In the genomic region with DNA sequence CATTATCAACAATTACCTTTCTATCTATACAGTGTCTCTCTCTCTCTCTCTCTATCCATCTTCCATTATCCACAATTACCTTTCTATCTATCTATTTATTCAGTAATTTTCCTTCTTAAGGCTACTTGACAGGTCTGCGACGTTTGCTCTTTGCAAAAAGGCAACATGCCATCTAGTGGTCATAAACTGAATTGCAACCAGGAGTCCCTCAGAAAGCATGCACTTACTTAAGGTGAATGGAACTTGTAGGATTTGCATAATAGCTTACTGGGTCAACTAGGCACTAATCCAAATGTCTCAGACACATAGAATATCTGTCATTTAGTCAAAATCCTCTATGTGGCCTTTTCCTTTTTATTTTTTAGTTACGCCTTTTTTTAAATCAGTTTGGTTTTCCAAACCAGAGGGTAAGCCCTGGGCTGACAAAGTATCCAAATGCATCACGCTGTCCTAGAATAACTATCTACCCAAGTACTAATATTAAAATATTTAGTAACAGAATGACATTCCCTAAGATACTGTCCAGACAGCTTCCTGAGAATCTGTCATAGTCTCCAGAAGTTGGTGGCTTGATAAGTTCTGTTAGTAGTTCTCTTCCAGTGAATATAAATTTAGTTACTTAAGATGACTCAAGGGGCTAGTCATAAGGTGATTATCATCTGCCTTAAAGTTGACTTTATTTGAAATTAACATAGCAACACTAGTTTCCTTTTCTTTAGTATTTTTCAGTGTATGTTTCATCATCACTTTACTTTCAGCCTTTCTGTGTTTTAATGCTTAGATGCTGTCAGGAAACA, we compare ENCODE assay signal across 8 cellular contexts.
A peak's percentile ranks its signal among the peaks of the same experiment; 100 is the strongest.
DNase-seq lines count a peak whose midpoint lies in the region; ATAC-seq and TF ChIP-seq lines count a peak whose summit lies in the region.

No MANE protein-coding gene starts in this region.

- H3K4me3 ChIP-seq in CD8-positive, alpha-beta memory T cell (ENCODE audit: low read length), result no peak overlapping the region
- no peak overlapping the region for H3K4me3 ChIP-seq in SU-DHL-6 (ENCODE audit: insufficient read depth, low read length, poor library complexity, severe bottlenecking)
- no peak overlapping the region for H3K4me3 ChIP-seq in right lobe of liver
- H3K4me3 ChIP-seq in testis, result no peak overlapping the region

- H3K4me1 ChIP-seq in CD8-positive, alpha-beta memory T cell (ENCODE audit: insufficient read depth, low read length), result no peaks in the 10 kb centered on the region
- H3K4me1 ChIP-seq in right lobe of liver (no peaks in the 10 kb centered on the region), testis (no peaks in the 10 kb centered on the region)

- H3K4me1 Mint-ChIP-seq in CD8-positive, alpha-beta memory T cell, result no peaks in the 10 kb centered on the region

- 36% methylated on average over 4 of the region's 4 CpGs for WGBS in right lobe of liver (ENCODE audit: insufficient coverage, low coverage, low lambda C conversion rate, missing lambda C conversion rate)
- 32 to 43% methylated on average over 4 of the region's 4 CpGs for WGBS in testis, 2 donors

- H3K4me2 ChIP-seq in SU-DHL-6 (ENCODE audit: low read depth, low read length, poor library complexity, severe bottlenecking), result no peak overlapping the region

- H3K9ac ChIP-seq in SU-DHL-6 (ENCODE audit: low read length), result no peak overlapping the region

- H3K9me2 ChIP-seq in SU-DHL-6 (replicated peaks; ENCODE audit: insufficient read depth, low read length), result no peaks in the 10 kb centered on the region

- no peaks in the 10 kb centered on the region for H3K27me3 ChIP-seq in CD8-positive, alpha-beta memory T cell (ENCODE audit: insufficient read depth, low read length, poor library complexity, severe bottlenecking)
- no peaks in the 10 kb centered on the region for H3K27me3 ChIP-seq in SU-DHL-6 (ENCODE audit: low read length)
- no peaks in the 10 kb centered on the region for H3K27me3 ChIP-seq in right lobe of liver
- no peaks in the 10 kb centered on the region for H3K27me3 ChIP-seq in testis

- TF ChIP-seq CTCF in SU-DHL-6 (IDR thresholded peaks at IDR 0.05; ENCODE audit: insufficient read depth, low read length, poor library complexity, severe bottlenecking) (peak; percentile 88), right lobe of liver (IDR thresholded peaks at IDR 0.05) (peak; percentile 81 to 96 (median 95)), testis (IDR thresholded peaks at IDR 0.05) (peak; percentile 78 to 95 (median 90))

- DNase-seq in CD8-positive, alpha-beta memory T cell, result peak in 4 of 5 donors; percentile 8 to 57 (median 32)
- DNase-seq in NCI-H1694 (lab: John Stamatoyannopoulos, UW) (peak; percentile 77), dermis blood vessel endothelial cell (peak; percentile 92), right lobe of liver (no peak), testis (peak; percentile 70)

- H4K20me1 ChIP-seq in SU-DHL-6 (ENCODE audit: low read depth, low read length), result no peaks in the 10 kb centered on the region

- CTCF ChIA-PET in CD8-positive, alpha-beta memory T cell (lab: Charles Lee), result interaction anchor here (1.3 kb wide), 1 partner anchor 8 kb away, joined by 6 read pairs; no protein-coding TSS in a partner anchor

- H3K27ac Mint-ChIP-seq in CD8-positive, alpha-beta memory T cell, result no peak overlapping the region

- H2AFZ ChIP-seq in SU-DHL-6 (ENCODE audit: low read depth, low read length, severe bottlenecking), result no peak overlapping the region

- ATAC-seq in GM18873 (IDR thresholded peaks at IDR 0.05; ENCODE audit: low FRiP score, unreplicated experiment) (peak; percentile 98), HG03045 (IDR thresholded peaks at IDR 0.05; ENCODE audit: unreplicated experiment) (peak; percentile 93), right lobe of liver (peak; percentile 77 to 87 (median 86))

- H3K36me3 Mint-ChIP-seq in CD8-positive, alpha-beta memory T cell, result no peaks in the 10 kb centered on the region

- H3K79me2 ChIP-seq in SU-DHL-6 (ENCODE audit: insufficient read depth, low read length), result no peaks in the 10 kb centered on the region

- H3K9me3 ChIP-seq in CD8-positive, alpha-beta memory T cell (ENCODE audit: low read length), result no peaks in the 10 kb centered on the region
- H3K9me3 ChIP-seq in SU-DHL-6 (ENCODE audit: insufficient read depth, low read length), result peaks cover 8% of the 10 kb centered on the region; the same call in 1 of the 2 replicates
- no peaks in the 10 kb centered on the region for H3K9me3 ChIP-seq in right lobe of liver
- no peaks in the 10 kb centered on the region for H3K9me3 ChIP-seq in testis

- POLR2A ChIA-PET in CD8-positive, alpha-beta memory T cell (lab: Charles Lee), result no interaction called here

- H3K36me3 ChIP-seq in CD8-positive, alpha-beta memory T cell (ENCODE audit: insufficient read depth, low read length), result no peaks in the 10 kb centered on the region
- H3K36me3 ChIP-seq in SU-DHL-6 (ENCODE audit: low read length), result no peaks in the 10 kb centered on the region
- H3K36me3 ChIP-seq in right lobe of liver, result no peaks in the 10 kb centered on the region
- H3K36me3 ChIP-seq in testis (ENCODE audit: low read depth, missing control alignments), result no peaks in the 10 kb centered on the region

- H3K27me3 Mint-ChIP-seq in CD8-positive, alpha-beta memory T cell, result peaks cover 0 to 4% of the 10 kb centered on the region in 2 donors

- H3K9me3 Mint-ChIP-seq in CD8-positive, alpha-beta memory T cell, result no peaks in the 10 kb centered on the region

- H3K27ac ChIP-seq in CD8-positive, alpha-beta memory T cell (ENCODE audit: low read depth, low read length), result no peak overlapping the region
- H3K27ac ChIP-seq in SU-DHL-6 (ENCODE audit: low read depth, low read length) (no peak overlapping the region), right lobe of liver (no peak overlapping the region), testis (no peak overlapping the region)

- no peaks in the 10 kb centered on the region for H3F3A ChIP-seq in SU-DHL-6 (ENCODE audit: insufficient read depth)

- intact Hi-C loops in right lobe of liver (cut with DNase I) (no loop called here), testis (cut with DNase I; ENCODE audit: low total_unique reads) (no loop called here)

- no peak for TF ChIP-seq POLR2A in right lobe of liver (IDR thresholded peaks at IDR 0.05)
- no peak for TF ChIP-seq POLR2A in testis (IDR thresholded peaks at IDR 0.05)

- H3K4me3 Mint-ChIP-seq in CD8-positive, alpha-beta memory T cell, result no peak overlapping the region

Comparison
In these comparisons a context has a peak if more than half of its experiments do, and no peak if none do; other contexts are left out.
1. DNase-seq: peak in CD8-positive, alpha-beta memory T cell (4 of 5), NCI-H1694 (single experiment), dermis blood vessel endothelial cell (single experiment) and testis (single experiment); none in right lobe of liver (0 of 3).
2. Peak in every context shown above with its lines, with median percentiles within 50 percentile points of each other: ATAC-seq and CTCF ChIP-seq.